ENCODE assay signal across 8 cellular contexts in the genomic region with DNA sequence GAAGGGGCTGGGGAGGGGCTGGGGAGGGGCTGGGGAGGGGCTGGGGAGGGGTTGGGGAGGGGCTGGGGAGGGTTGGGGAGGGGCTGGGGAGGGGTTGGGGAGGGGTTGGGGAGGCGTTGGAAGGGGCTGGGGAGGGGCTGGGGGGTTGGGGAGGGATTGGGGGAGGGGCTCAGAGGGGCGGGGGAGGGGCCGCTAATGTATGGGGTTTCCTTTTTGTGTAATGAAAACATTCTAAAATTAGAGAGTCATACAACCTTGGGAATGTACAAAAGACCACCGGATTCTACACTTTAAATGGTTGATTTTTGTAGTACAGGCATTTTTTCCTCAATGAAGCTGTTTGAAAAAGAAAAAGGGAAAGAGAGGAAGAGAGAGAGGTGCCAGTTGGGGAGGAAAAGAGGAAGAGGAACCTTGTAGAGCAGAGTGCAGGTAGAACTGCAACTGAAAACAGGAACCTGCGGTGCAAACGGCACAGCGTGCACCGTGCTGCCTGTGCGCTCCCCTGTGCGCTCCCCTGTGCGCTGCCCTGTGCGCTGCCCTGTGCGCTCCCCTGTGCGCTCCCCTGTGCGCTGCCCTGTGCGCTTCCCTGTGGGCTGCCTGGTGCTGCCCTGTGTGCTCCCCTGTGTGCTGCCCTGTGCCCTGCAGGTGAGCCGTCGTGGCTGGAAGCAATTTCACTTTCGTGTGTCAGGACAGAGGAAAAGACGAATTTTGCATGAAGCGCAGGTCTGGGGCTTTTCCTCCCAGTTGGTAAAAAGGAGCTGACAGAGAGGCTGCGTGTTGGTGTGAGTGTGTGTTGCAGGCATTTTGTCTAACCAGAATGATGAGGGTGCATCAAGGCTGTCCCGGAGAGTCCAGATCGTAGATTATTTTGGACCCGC. TPM values are rescaled to one million over a fixed set of nuclear protein-coding genes. Genes with fewer than 3 reads are reported as not detected.
DNase-seq lines count a peak whose midpoint lies in the region; ATAC-seq and TF ChIP-seq lines count a peak whose summit lies in the region.

No MANE protein-coding gene starts in this region.

- intact Hi-C loops in activated B cell treated with CpG ODN at 0.5 μM for 24 hours (cut with micrococcal nuclease) = loop anchor here (1.0 to 2.0 kb wide), 3 partner anchors 19 to 69 kb away; no protein-coding TSS in a partner anchor

- peak overlapping the region; percentile 59 for H3K27ac Mint-ChIP-seq in activated B cell treated with CpG ODN at 0.5 μM for 24 hours
- H3K27ac Mint-ChIP-seq in nephron = no peak overlapping the region

- DNase-seq in NCI-H748 (lab: John Stamatoyannopoulos, UW; ENCODE audit: unreplicated experiment) (peak; percentile 23), NCI-H748 treated with DMSO at 0.1 percent for 48 hours (lab: John Stamatoyannopoulos, UW) (no peak), activated B cell treated with CpG ODN at 0.5 μM for 24 hours (peak; percentile 55), DMS153 (lab: John Stamatoyannopoulos, UW) (no peak), dedifferentiated amniotic fluid mesenchymal stem cell (ENCODE audit: extremely low spot score) (no peak)

- H3K4me3 Mint-ChIP-seq in activated B cell treated with CpG ODN at 0.5 μM for 24 hours (peak overlapping the region; percentile 52), nephron (peak overlapping the region; percentile 48 to 62 (median 49))

- peak; percentile 92 for ATAC-seq in HG03139 (IDR thresholded peaks at IDR 0.05; ENCODE audit: unreplicated experiment)
- ATAC-seq in activated B cell treated with CpG ODN at 0.5 μM for 24 hours (ENCODE audit: low read depth) = peak; percentile 100
- ATAC-seq in HG02938 (IDR thresholded peaks at IDR 0.05; ENCODE audit: unreplicated experiment) = no peak

- H3K4me1 Mint-ChIP-seq in activated B cell treated with CpG ODN at 0.5 μM for 24 hours (peaks cover 35% of the 10 kb centered on the region), nephron (peaks cover 37% of the 10 kb centered on the region)

- TF ChIP-seq CTCF in activated B cell treated with CpG ODN at 0.5 μM for 24 hours (IDR thresholded peaks at IDR 0.05) (no peak), nephron (IDR thresholded peaks at IDR 0.05; ENCODE audit: unreplicated experiment in 3 of 3) (no peak)

- H3K27me3 Mint-ChIP-seq in activated B cell treated with CpG ODN at 0.5 μM for 24 hours (peaks cover 18% of the 10 kb centered on the region), nephron (ENCODE audit: low read depth) (peaks cover 77% of the 10 kb centered on the region)

- no peaks in the 10 kb centered on the region for H3K36me3 Mint-ChIP-seq in activated B cell treated with CpG ODN at 0.5 μM for 24 hours (ENCODE audit: low read depth)
- no peaks in the 10 kb centered on the region for H3K36me3 Mint-ChIP-seq in nephron (ENCODE audit: low read depth)

- CTCF ChIA-PET in activated B cell treated with CpG ODN at 0.5 μM for 24 hours (lab: Charles Lee) = no interaction called here

- no peaks in the 10 kb centered on the region for H3K9me3 Mint-ChIP-seq in activated B cell treated with CpG ODN at 0.5 μM for 24 hours
- peaks cover 2% of the 10 kb centered on the region for H3K9me3 Mint-ChIP-seq in nephron

- POLR2A ChIA-PET in activated B cell treated with CpG ODN at 0.5 μM for 24 hours (lab: Charles Lee) = interaction anchor here (0.7 kb wide), 2 partner anchors 33 to 61 kb away, joined by 3 read pairs; no protein-coding TSS in a partner anchor

RNA-seq across cellular contexts. Expression of a gene that starts 40.8 kb away (rescaled TPM):
- total RNA-seq in activated B cell treated with CpG ODN at 0.5 μM for 24 hours = 10.7 and 11.7 TPM in 2 replicates

Comparison
In these comparisons a context has a peak if more than half of its experiments do, and no peak if none do; other contexts are left out.
1. DNase-seq: peak in NCI-H748 (single experiment) and activated B cell treated with CpG ODN at 0.5 μM for 24 hours (single experiment); none in NCI-H748 treated with DMSO at 0.1 percent for 48 hours (single experiment), DMS153 (single experiment) and dedifferentiated amniotic fluid mesenchymal stem cell (single experiment).